7 cellular contexts compared by ENCODE assay signal in the genomic region with DNA sequence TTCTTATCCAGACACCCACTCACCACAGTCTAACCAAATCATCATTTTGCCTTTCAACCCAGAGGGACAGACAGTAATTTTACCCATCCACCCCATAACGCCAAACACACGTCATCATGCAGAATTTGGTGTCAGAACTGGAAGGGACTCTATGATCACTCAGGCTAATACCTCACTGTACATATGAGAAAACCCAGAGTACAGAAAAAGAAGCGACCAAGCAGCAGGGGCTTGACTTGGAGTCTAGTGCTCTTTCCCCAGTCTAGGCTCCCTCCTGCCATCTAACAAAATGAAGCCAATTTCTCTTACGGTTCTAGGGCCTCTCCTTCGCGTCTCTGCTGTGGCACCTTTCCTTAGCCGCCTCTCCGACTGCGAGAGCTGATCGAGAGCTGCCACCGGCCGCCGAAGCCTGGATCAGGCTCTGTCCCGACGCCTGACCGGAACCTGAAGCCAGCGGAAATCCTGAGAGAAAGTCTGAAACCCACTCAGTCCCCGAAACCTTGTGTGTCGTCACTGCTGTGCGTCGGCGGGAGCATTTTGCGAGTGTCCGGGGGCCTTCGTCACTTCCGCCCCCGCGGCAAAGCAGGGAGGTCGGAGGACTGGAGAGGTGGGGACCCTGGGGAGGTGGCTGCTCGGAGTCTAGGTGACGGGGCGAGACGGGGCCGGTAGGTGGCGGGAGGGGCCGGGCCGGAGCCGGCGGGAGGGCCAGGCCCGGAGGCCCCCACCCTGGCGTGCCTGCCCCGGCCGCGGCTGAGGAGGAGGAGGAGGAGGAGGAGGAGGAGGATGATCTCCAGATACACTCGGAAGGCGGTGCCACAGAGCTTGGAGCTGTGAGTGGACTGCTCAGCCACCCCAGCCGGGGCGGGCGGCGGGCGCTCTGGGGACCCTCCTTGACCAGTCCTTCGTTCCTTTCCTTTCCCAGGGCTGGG. TPM values are rescaled to one million over a fixed set of nuclear protein-coding genes. Genes with fewer than 3 reads are reported as not detected.
A peak's percentile ranks its signal among the peaks of the same experiment; 100 is the strongest.
DNase-seq lines count a peak whose midpoint lies in the region; ATAC-seq and TF ChIP-seq lines count a peak whose summit lies in the region.

A gene (minus strand): TSS at position 452 of the 929 bp plus-strand sequence. CDS start 4,071 bp downstream, outside the sequence.
A gene (plus strand): TSS at position 563 of the 929 bp plus-strand sequence. CDS start 221 bp downstream, at position 784.

- TF ChIP-seq POLR2A in GM18505 (IDR thresholded peaks at IDR 0.05; ENCODE audit: borderline replicate concordance, extremely low read depth, insufficient read depth, insufficient read length): peak; percentile 95

- no peaks in the 10 kb centered on the region for H3K36me3 ChIP-seq in hepatocyte (replicated peaks; ENCODE audit: insufficient read depth, low read depth)

- under 1% methylated on average over 30 of the region's 52 CpGs for WGBS in hepatocyte (ENCODE audit: low lambda C conversion rate, missing lambda C conversion rate)

- ATAC-seq in GM18505 (IDR thresholded peaks at IDR 0.05; ENCODE audit: unreplicated experiment): peak; percentile 93
- ATAC-seq in HG02973 (IDR thresholded peaks at IDR 0.05; ENCODE audit: unreplicated experiment): peak; percentile 89

- peak within 1 kb of the TSS; percentile 98 for H3K27ac ChIP-seq in hepatocyte

- H3K4me2 ChIP-seq in hepatocyte: peak within 1 kb of the TSS; percentile 87

- H3K79me2 ChIP-seq in hepatocyte: peaks cover 75% of the 10 kb centered on the region

- peak within 1 kb of the TSS; percentile 64 for H2AFZ ChIP-seq in hepatocyte

- peak; percentile 16 for TF ChIP-seq CTCF in hepatocyte (IDR thresholded peaks at IDR 0.05; ENCODE audit: poor library complexity)

- DNase-seq in NCI-H2081 (lab: John Stamatoyannopoulos, UW) (peak; percentile 81 to 90), T1000 (lab: John Stamatoyannopoulos, UW) (peak; percentile 78), astrocyte of the hippocampus (ENCODE audit: low read depth, low spot score) (peak; percentile 98), hepatocyte (ENCODE audit: low spot score) (peak; percentile 96), renal cortical epithelial cell (ENCODE audit: low read depth) (peak; percentile 87)

- peak within 1 kb of the TSS; percentile 82 for H3K4me3 ChIP-seq in hepatocyte

- H3K27me3 ChIP-seq in hepatocyte: no peaks in the 10 kb centered on the region

- no peaks in the 10 kb centered on the region for H3K9me3 ChIP-seq in hepatocyte (ENCODE audit: low read depth)

- no peaks in the 10 kb centered on the region for H3K9me2 ChIP-seq in hepatocyte (replicated peaks; ENCODE audit: insufficient read depth)

- no peaks in the 10 kb centered on the region for H4K20me1 ChIP-seq in hepatocyte (ENCODE audit: insufficient read depth, poor library complexity, severe bottlenecking)

- H3K4me1 ChIP-seq in hepatocyte (ENCODE audit: insufficient read depth): peaks cover 3% of the 10 kb centered on the region

RNA-seq across cellular contexts. Expression of the first gene that starts in this region (rescaled TPM):
- total RNA-seq in hepatocyte (30.1 and 30.5 TPM in 2 replicates), renal cortical epithelial cell (32.1 and 33.7 TPM in 2 replicates)
- 26.9 and 31.0 TPM in 2 replicates for polyA plus RNA-seq in hepatocyte

RNA-seq across cellular contexts. Expression of the second gene that starts in this region (rescaled TPM):
- 20.6 and 22.7 TPM in 2 replicates for total RNA-seq in hepatocyte
- polyA plus RNA-seq in hepatocyte: 9.8 and 10.3 TPM in 2 replicates
- 18.9 and 31.2 TPM in 2 replicates for total RNA-seq in renal cortical epithelial cell

Comparison
In these comparisons a context has a peak if more than half of its experiments do, and no peak if none do; other contexts are left out.
1. Peak in every context shown above with its lines: DNase-seq, ATAC-seq, H3K4me3 ChIP-seq and H3K27ac ChIP-seq.